ENCODE assay signal across 14 cellular contexts in the genomic region with DNA sequence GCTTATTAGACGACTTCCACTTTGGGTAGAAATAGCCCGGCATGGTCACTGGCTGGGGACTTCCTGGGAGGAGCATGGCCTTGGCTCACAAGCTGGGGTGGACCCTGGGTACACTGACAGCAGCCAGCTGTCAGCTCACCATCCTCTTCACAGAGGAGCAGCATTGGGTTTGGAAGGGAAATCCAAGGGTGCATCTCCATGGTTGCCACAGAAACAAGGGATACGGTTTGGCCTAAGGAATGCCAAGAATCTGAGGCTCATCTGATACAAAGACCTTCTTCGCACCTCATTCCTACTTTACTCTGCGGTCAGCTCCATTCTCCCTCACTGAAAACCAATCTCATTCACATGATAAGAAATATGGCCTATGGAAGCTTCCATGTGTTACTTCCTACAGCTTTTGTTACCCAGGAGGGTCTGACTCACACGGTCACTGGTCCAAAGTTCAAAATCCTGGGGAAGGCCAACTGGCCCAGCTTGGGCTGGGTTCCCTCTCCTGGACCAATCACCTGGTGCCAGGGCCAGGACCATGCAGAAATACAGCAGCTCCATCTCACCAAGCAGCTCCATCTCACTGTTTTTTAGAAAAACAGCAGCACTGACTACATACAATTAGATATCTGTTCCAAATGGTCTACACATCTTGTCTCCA.
"Had no signal": no experiment of that assay in that cellular context is flagged by ENCODE, and none has a peak within 500 bp of the region (broad histone marks: within the 10 kb centered on the region; RNA-seq: fewer than 3 reads in every experiment).

No MANE protein-coding gene starts in this region.

- FAIRE-seq: colon had no signal

- ATAC-seq: activated naive CD8-positive, alpha-beta T cell treated with anti-CD3 and anti-CD28 coated beads, Interleukin-2, amount 50 U/mL, for 24 hours; gastroesophageal sphincter; left cardiac atrium; mucosa of descending colon had no signal

- H3K9me3 ChIP-seq: gastroesophageal sphincter, mucosa of descending colon, upper lobe of left lung had no signal

- H3K36me3 ChIP-seq: cardiac muscle cell, gastroesophageal sphincter, upper lobe of left lung had no signal

- H3K27ac ChIP-seq: cardiac muscle cell, gastroesophageal sphincter, upper lobe of left lung had no signal

- DNase-seq: activated CD4-positive, alpha-beta memory T cell treated with anti-CD3 and anti-CD28 coated beads, Interleukin-2, amount 10 ng/mL, durations not matched to agents 7 days and 5 days; activated CD4-positive, CD25-positive, alpha-beta regulatory T cell treated with anti-CD3 and anti-CD28 coated beads, Interleukin-2, amount 50 U/mL, for 72 hours; activated naive CD4-positive, alpha-beta T cell; activated naive CD8-positive, alpha-beta T cell treated with anti-CD3 and anti-CD28 coated beads, Interleukin-2, amount 50 U/mL, for 24 hours; left cardiac atrium; mucosa of descending colon; natural killer cell; occipital lobe; stimulated activated CD4-positive, alpha-beta T cell treated with anti-CD3 and anti-CD28 coated beads, Interleukin-15, amount 100 ng/mL, for 24 hours; stimulated activated CD4-positive, alpha-beta T cell treated with anti-CD3 and anti-CD28 coated beads, Interleukin-4, amount 100 ng/mL, for 24 hours; upper lobe of left lung had no signal

- H3K27me3 ChIP-seq: cardiac muscle cell, gastroesophageal sphincter, upper lobe of left lung had no signal

- H3K4me3 ChIP-seq: cardiac muscle cell, gastroesophageal sphincter, mucosa of descending colon, upper lobe of left lung had no signal
